In the genomic region with DNA sequence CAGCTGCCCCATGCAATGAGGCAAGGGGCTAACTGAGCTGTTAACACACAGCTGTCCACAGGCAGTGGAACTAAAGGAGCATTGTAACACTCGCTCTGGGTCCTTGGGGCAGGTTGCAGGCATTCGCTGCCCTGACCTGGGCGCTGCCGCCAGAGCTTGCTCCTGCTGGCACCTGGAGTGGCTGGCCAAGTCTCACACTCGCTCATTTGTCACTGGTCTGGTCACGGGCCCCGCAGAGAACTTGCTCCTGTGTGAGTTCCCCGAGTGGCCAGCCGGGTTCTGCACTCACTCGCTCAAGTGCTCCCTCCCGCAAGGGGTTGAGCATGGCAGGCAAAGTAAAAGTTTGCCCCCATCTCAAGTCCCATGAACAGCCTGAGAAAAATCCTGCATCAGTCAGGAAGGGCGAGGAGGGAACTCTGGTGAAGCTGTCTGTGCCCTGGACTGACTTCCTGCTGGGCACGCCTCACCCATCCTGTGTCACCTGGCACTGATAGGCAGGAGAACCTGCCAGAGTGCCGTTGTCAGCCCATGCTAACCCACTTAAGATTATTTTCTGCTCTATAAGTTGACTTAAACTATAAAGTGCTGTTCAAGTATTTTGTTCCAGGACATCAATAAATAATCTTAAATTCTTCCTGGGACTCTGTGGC, we compare ENCODE assay signal across 30 cellular contexts.
"Had no signal": no experiment of that assay in that cellular context is flagged by ENCODE, and none has a peak within 500 bp of the region (broad histone marks: within the 10 kb centered on the region; RNA-seq: fewer than 3 reads in every experiment).

No MANE protein-coding gene starts in this region.

- ATAC-seq: activated T-cell treated with anti-CD3 and anti-CD28 coated beads, Interleukin-2, amount 50 U/mL, for 4 hours; body of pancreas; PC-3 had no signal

- H3K9me3 Mint-ChIP-seq: activated CD4-positive, alpha-beta memory T cell treated with anti-CD3 and anti-CD28 coated beads for 36 hours; activated T-cell treated with anti-CD3 and anti-CD28 coated beads, Interleukin-2, amount 50 U/mL, for 4 hours had no signal

- H3K27ac ChIP-seq: body of pancreas, breast epithelium, RWPE1, SJCRH30, SK-N-MC had no signal

- H3K4me1 Mint-ChIP-seq: activated naive CD8-positive, alpha-beta T cell treated with anti-CD3 and anti-CD28 coated beads, Interleukin-2, amount 10 ng/mL, durations not matched to agents 7 days and 5 days; IgD-negative memory B cell had no signal

- H3K4me3 Mint-ChIP-seq: activated CD4-positive, alpha-beta memory T cell treated with anti-CD3 and anti-CD28 coated beads for 36 hours; activated naive CD8-positive, alpha-beta T cell treated with anti-CD3 and anti-CD28 coated beads, Interleukin-2, amount 10 ng/mL, durations not matched to agents 7 days and 5 days; activated T-cell treated with anti-CD3 and anti-CD28 coated beads, Interleukin-2, amount 50 U/mL, for 4 hours; activated T-helper 1 cell treated with anti-CD3 and anti-CD28 coated beads, Interleukin-12 subunit alpha, Interleukin-12 subunit beta, Interleukin-2, Interleukin-4 antibody, amounts not matched to agents 30 ng/mL and 10 ng/mL and 1 ng/mL, durations not matched to agents 14 hours and 24 hours and 36 hours; T-helper 1 cell treated with Interleukin-12 subunit alpha and Interleukin-12 subunit beta and Interleukin-4 antibody, amounts not matched to agents 30 μg/mL and 1 μg/mL, for 36 hours; T-helper 2 cell treated with Interferon-gamma antibody and Interleukin-4, amounts not matched to agents 5 μg/mL and 100 μg/mL, for 36 hours had no signal

- H3K27me3 Mint-ChIP-seq: activated CD4-positive, alpha-beta memory T cell treated with anti-CD3 and anti-CD28 coated beads for 36 hours; activated naive CD8-positive, alpha-beta T cell treated with anti-CD3 and anti-CD28 coated beads, Interleukin-2, amount 10 ng/mL, durations not matched to agents 7 days and 5 days; IgD-negative memory B cell had no signal

- H3K36me3 Mint-ChIP-seq: activated CD4-positive, alpha-beta memory T cell treated with anti-CD3 and anti-CD28 coated beads for 36 hours; activated naive CD8-positive, alpha-beta T cell treated with anti-CD3 and anti-CD28 coated beads, Interleukin-2, amount 10 ng/mL, durations not matched to agents 7 days and 5 days; IgD-negative memory B cell had no signal

- DNase-seq: activated CD4-positive, alpha-beta memory T cell treated with anti-CD3 and anti-CD28 coated beads for 36 hours; activated CD4-positive, alpha-beta T cell treated with anti-CD3 and anti-CD28 coated beads, Interleukin-2, amount 50 U/mL, for 1 hour; activated CD8-positive, alpha-beta memory T cell treated with anti-CD3 and anti-CD28 coated beads, Interleukin-2, amount 50 U/mL, for 4 hours; activated effector memory CD4-positive, alpha-beta T cell treated with Interleukin-2 at 50 U/mL for 16 hours; activated naive CD4-positive, alpha-beta T cell treated with anti-CD3 and anti-CD28 coated beads, Interleukin-2, amount 50 U/mL, for 16 hours; activated naive CD8-positive, alpha-beta T cell treated with anti-CD3 and anti-CD28 coated beads, Interleukin-2, amount 10 ng/mL, durations not matched to agents 7 days and 5 days; activated T-cell treated with anti-CD3 and anti-CD28 coated beads for 4 hours; activated T-cell treated with anti-CD3 and anti-CD28 coated beads, Interleukin-2, amount 50 U/mL, for 4 hours; body of pancreas; Karpas-422; KBM-7; NCI-H1105; NCI-H1417 treated with DMSO at 0.1 percent for 48 hours; NCI-H187 treated with DMSO at 0.1 percent for 48 hours; NCI-H2081; NCI-H2171 treated with DMSO at 0.1 percent for 48 hours; NCI-H226; NCI-H446 treated with DMSO at 0.1 percent for 48 hours; NCI-H524; NCI-H69; PC-3; SHP77; SJCRH30 had no signal

- H3K27ac Mint-ChIP-seq: activated CD4-positive, alpha-beta memory T cell treated with anti-CD3 and anti-CD28 coated beads for 36 hours; activated naive CD8-positive, alpha-beta T cell treated with anti-CD3 and anti-CD28 coated beads, Interleukin-2, amount 10 ng/mL, durations not matched to agents 7 days and 5 days; activated T-helper 1 cell treated with anti-CD3 and anti-CD28 coated beads, Interleukin-12 subunit alpha, Interleukin-12 subunit beta, Interleukin-2, Interleukin-4 antibody, amounts not matched to agents 30 ng/mL and 10 ng/mL and 1 ng/mL, durations not matched to agents 14 hours and 24 hours and 36 hours; IgD-negative memory B cell; T-helper 1 cell treated with Interleukin-12 subunit alpha and Interleukin-12 subunit beta and Interleukin-4 antibody, amounts not matched to agents 30 μg/mL and 1 μg/mL, for 36 hours; T-helper 2 cell treated with Interferon-gamma antibody and Interleukin-4, amounts not matched to agents 5 μg/mL and 100 μg/mL, for 36 hours had no signal

- H3K36me3 ChIP-seq: breast epithelium, SJCRH30 had no signal

- H3K27me3 ChIP-seq: body of pancreas, breast epithelium, SJCRH30 had no signal

- H3K4me1 ChIP-seq: body of pancreas, breast epithelium, SJCRH30 had no signal

- H3K9me3 ChIP-seq: body of pancreas, breast epithelium, SJCRH30 had no signal

- H3K4me3 ChIP-seq: body of pancreas, breast epithelium, SJCRH30, SK-N-MC had no signal
